In the genomic region with DNA sequence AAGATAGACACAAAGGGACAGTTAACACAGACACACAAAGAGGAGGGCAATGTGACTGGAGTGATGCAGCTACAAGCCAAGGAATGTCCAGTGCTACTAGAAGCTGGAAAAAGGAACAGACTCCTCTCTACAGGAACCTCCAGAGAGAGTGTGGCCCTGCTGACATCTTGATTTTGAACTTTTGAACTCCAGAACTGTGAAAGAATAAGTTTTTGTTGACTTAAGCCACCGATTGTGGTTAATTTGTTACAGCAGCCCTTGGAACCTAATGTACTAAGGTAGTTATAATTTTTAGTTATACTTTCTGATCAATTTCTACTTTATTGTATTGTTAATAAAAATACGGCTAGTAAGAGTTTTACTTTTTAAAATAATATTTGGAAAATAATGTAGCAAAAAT, we compare ENCODE assay signal across 25 cellular contexts.
"Had no signal": no experiment of that assay in that cellular context is flagged by ENCODE, and none has a peak within 500 bp of the region (broad histone marks: within the 10 kb centered on the region; RNA-seq: fewer than 3 reads in every experiment).

No MANE protein-coding gene starts in this region.

- H3K4me3 Mint-ChIP-seq: activated CD4-positive, alpha-beta memory T cell treated with anti-CD3 and anti-CD28 coated beads, Interleukin-2, amount 10 ng/mL, durations not matched to agents 7 days and 5 days; activated CD4-positive, alpha-beta T cell treated with anti-CD3 and anti-CD28 coated beads, Interleukin-2, amount 10 ng/mL, durations not matched to agents 7 days and 5 days; activated naive CD4-positive, alpha-beta T cell treated with anti-CD3 and anti-CD28 coated beads, Interleukin-2, amount 10 ng/mL, durations not matched to agents 7 days and 5 days; activated naive CD8-positive, alpha-beta T cell treated with anti-CD3 and anti-CD28 coated beads for 36 hours; activated T-cell treated with anti-CD3 and anti-CD28 coated beads, Interleukin-2, amount 50 U/mL, for 72 hours had no signal

- H3K9me3 ChIP-seq: MG63, Peyer's patch, SJCRH30, SK-N-SH had no signal

- H3K27me3 ChIP-seq: brain microvascular endothelial cell, MG63, Peyer's patch, SJCRH30 had no signal

- H3K36me3 Mint-ChIP-seq: activated naive CD4-positive, alpha-beta T cell treated with anti-CD3 and anti-CD28 coated beads, Interleukin-2, amount 10 ng/mL, durations not matched to agents 7 days and 5 days; activated naive CD8-positive, alpha-beta T cell treated with anti-CD3 and anti-CD28 coated beads for 36 hours had no signal

- H3K27ac ChIP-seq: brain microvascular endothelial cell, KMS-11, Peyer's patch, RWPE1, SJCRH30, VCaP had no signal

- DNase-seq: activated CD4-positive, alpha-beta memory T cell treated with anti-CD3 and anti-CD28 coated beads, Interleukin-2, amount 10 ng/mL, durations not matched to agents 7 days and 5 days; activated CD4-positive, alpha-beta T cell treated with anti-CD3 and anti-CD28 coated beads, Interleukin-2, amount 10 ng/mL, durations not matched to agents 7 days and 5 days; activated CD4-positive, CD25-positive, alpha-beta regulatory T cell; activated gamma-delta T cell treated with Interleukin-2 at 50 U/mL for 16 hours; activated naive CD4-positive, alpha-beta T cell treated with anti-CD3 and anti-CD28 coated beads, Interleukin-2, amount 10 ng/mL, durations not matched to agents 7 days and 5 days; activated naive CD8-positive, alpha-beta T cell treated with anti-CD3 and anti-CD28 coated beads for 36 hours; activated T-cell treated with anti-CD3 and anti-CD28 coated beads, Interleukin-2, amount 50 U/mL, for 72 hours; brain microvascular endothelial cell; MG63; NCI-H1105; NCI-H1436; NCI-H1694 treated with DMSO at 0.1 percent for 48 hours; NCI-H2029 treated with DMSO at 0.1 percent for 48 hours; NCI-H345; NCI-H510A; NCI-H82; Peyer's patch; Right ventricle myocardium superior; SJCRH30; SK-N-SH; T-helper 1 cell had no signal

- ATAC-seq: activated T-cell treated with anti-CD3 and anti-CD28 coated beads, Interleukin-2, amount 50 U/mL, for 72 hours had no signal

- H3K9me3 Mint-ChIP-seq: activated CD4-positive, alpha-beta memory T cell treated with anti-CD3 and anti-CD28 coated beads, Interleukin-2, amount 10 ng/mL, durations not matched to agents 7 days and 5 days; activated CD4-positive, alpha-beta T cell treated with anti-CD3 and anti-CD28 coated beads, Interleukin-2, amount 10 ng/mL, durations not matched to agents 7 days and 5 days; activated naive CD4-positive, alpha-beta T cell treated with anti-CD3 and anti-CD28 coated beads, Interleukin-2, amount 10 ng/mL, durations not matched to agents 7 days and 5 days; activated naive CD8-positive, alpha-beta T cell treated with anti-CD3 and anti-CD28 coated beads for 36 hours; activated T-cell treated with anti-CD3 and anti-CD28 coated beads, Interleukin-2, amount 50 U/mL, for 72 hours; activated T-helper 2 cell treated with anti-CD3 and anti-CD28 coated beads, Interferon-gamma antibody, Interleukin-2, Interleukin-4, amounts not matched to agents 10 μg/mL and 5 μg/mL and 100 μg/mL, durations not matched to agents 14 hours and 24 hours and 36 hours had no signal

- H3K4me1 Mint-ChIP-seq: activated CD4-positive, alpha-beta memory T cell treated with anti-CD3 and anti-CD28 coated beads, Interleukin-2, amount 10 ng/mL, durations not matched to agents 7 days and 5 days; activated CD4-positive, alpha-beta T cell treated with anti-CD3 and anti-CD28 coated beads, Interleukin-2, amount 10 ng/mL, durations not matched to agents 7 days and 5 days; activated naive CD4-positive, alpha-beta T cell treated with anti-CD3 and anti-CD28 coated beads, Interleukin-2, amount 10 ng/mL, durations not matched to agents 7 days and 5 days; activated naive CD8-positive, alpha-beta T cell treated with anti-CD3 and anti-CD28 coated beads for 36 hours had no signal

- H3K27me3 Mint-ChIP-seq: activated CD4-positive, alpha-beta memory T cell treated with anti-CD3 and anti-CD28 coated beads, Interleukin-2, amount 10 ng/mL, durations not matched to agents 7 days and 5 days; activated CD4-positive, alpha-beta T cell treated with anti-CD3 and anti-CD28 coated beads, Interleukin-2, amount 10 ng/mL, durations not matched to agents 7 days and 5 days; activated naive CD4-positive, alpha-beta T cell treated with anti-CD3 and anti-CD28 coated beads, Interleukin-2, amount 10 ng/mL, durations not matched to agents 7 days and 5 days; activated naive CD8-positive, alpha-beta T cell treated with anti-CD3 and anti-CD28 coated beads for 36 hours had no signal

- H3K4me1 ChIP-seq: Peyer's patch, SJCRH30 had no signal

- H3K36me3 ChIP-seq: brain microvascular endothelial cell, MG63, SJCRH30 had no signal

- H3K27ac Mint-ChIP-seq: activated CD4-positive, alpha-beta memory T cell treated with anti-CD3 and anti-CD28 coated beads, Interleukin-2, amount 10 ng/mL, durations not matched to agents 7 days and 5 days; activated CD4-positive, alpha-beta T cell treated with anti-CD3 and anti-CD28 coated beads, Interleukin-2, amount 10 ng/mL, durations not matched to agents 7 days and 5 days; activated naive CD4-positive, alpha-beta T cell treated with anti-CD3 and anti-CD28 coated beads, Interleukin-2, amount 10 ng/mL, durations not matched to agents 7 days and 5 days; activated naive CD8-positive, alpha-beta T cell treated with anti-CD3 and anti-CD28 coated beads for 36 hours; activated T-cell treated with anti-CD3 and anti-CD28 coated beads, Interleukin-2, amount 50 U/mL, for 72 hours; activated T-helper 2 cell treated with anti-CD3 and anti-CD28 coated beads, Interferon-gamma antibody, Interleukin-2, Interleukin-4, amounts not matched to agents 10 μg/mL and 5 μg/mL and 100 μg/mL, durations not matched to agents 14 hours and 24 hours and 36 hours had no signal

- H3K4me2 ChIP-seq: KMS-11, SK-N-SH had no signal

- H3K4me3 ChIP-seq: MG63, Peyer's patch, SJCRH30 had no signal
